Comparison of ENCODE assay signal across 8 cellular contexts in genomic region chr10:73744690-73744994, GRCh38. TPM values are rescaled to one million over a fixed set of nuclear protein-coding genes. Genes with fewer than 3 reads are reported as not detected.
DNase-seq lines count a peak whose midpoint lies in the region; ATAC-seq and TF ChIP-seq lines count a peak whose summit lies in the region.

No MANE protein-coding gene starts in this region.

- peak overlapping the region; percentile 89 for H2AFZ ChIP-seq in IMR-90 (replicated peaks; ENCODE audit: low read length, poor library complexity)

- no peak for TF ChIP-seq POLR2A in IMR-90 (IDR thresholded peaks at IDR 0.05; ENCODE audit: low read depth, low read length)

- H4K91ac ChIP-seq in IMR-90 (ENCODE audit: insufficient read depth, low read depth, low read length) = peak overlapping the region; percentile 70

- ATAC-seq in GM21576 (IDR thresholded peaks at IDR 0.05; ENCODE audit: unreplicated experiment) (peak; percentile 20), IMR-90 (ENCODE audit: low read depth) (peak; percentile 70), GM19467 (IDR thresholded peaks at IDR 0.05; ENCODE audit: unreplicated experiment) (no peak)
- ATAC-seq in stimulated activated naive CD8-positive, alpha-beta T cell treated with anti-CD3 and anti-CD28 coated beads, Interleukin-15, amount 100 ng/mL, for 72 hours = peak; percentile 53

- intact Hi-C loops in IMR-90 (cut with micrococcal nuclease) = loop anchor here (1.0 to 10.0 kb wide), 3 partner anchors 28 to 220 kb away; a partner anchor contains a TSS
- intact Hi-C loops in dorsolateral prefrontal cortex (cut with DNase I) = loop anchor here (2.0 to 5.0 kb wide), 3 partner anchors 26 to 43 kb away; partner anchors contain the start of genes CHCHD1 (in 1 of the 2) and ZSWIM8 (in 1 of the 2)

- peaks cover 47% of the 10 kb centered on the region for H3K4me1 Mint-ChIP-seq in stimulated activated naive CD8-positive, alpha-beta T cell treated with anti-CD3 and anti-CD28 coated beads, Interleukin-15, amount 100 ng/mL, for 72 hours

- POLR2A ChIA-PET in IMR-90 (lab: Charles Lee; ENCODE audit: unreplicated experiment) = interaction anchor here (0.7 kb wide), 1 partner anchor 37 kb away, joined by 4 read pairs; the partner anchor contains the start of gene CHCHD1

- H4K5ac ChIP-seq in IMR-90 (ENCODE audit: low read depth, low read length) = peak overlapping the region; percentile 17

- H3K36me3 ChIP-seq in IMR-90 (ENCODE audit: control insufficient read depth, insufficient read depth, low read length) (peaks cover 10% of the 10 kb centered on the region), mesodermal cell (ENCODE audit: control insufficient read depth, insufficient read depth, low read length) (peaks cover 45% of the 10 kb centered on the region)

- H3K23ac ChIP-seq in IMR-90 (ENCODE audit: low read depth, low read length) = peak overlapping the region; percentile 54; the same call in 1 of the 2 replicates

- H3K4me1 ChIP-seq in IMR-90 (ENCODE audit: control insufficient read depth, insufficient read depth, low read length) = peaks cover 2% of the 10 kb centered on the region; the same call in 1 of the 2 replicates
- peaks cover 5% of the 10 kb centered on the region for H3K4me1 ChIP-seq in mesodermal cell (ENCODE audit: control insufficient read depth, insufficient read depth, low read length, poor library complexity, severe bottlenecking)

- DNase-seq in Daoy (ENCODE audit: low read depth) (peak; percentile 53), IMR-90 (peak; percentile 58), dorsolateral prefrontal cortex (peak in 3 of 10 donors; percentile 21 to 50 (median 30))
- peak; percentile 46 to 57 for DNase-seq in stimulated activated naive CD8-positive, alpha-beta T cell treated with anti-CD3 and anti-CD28 coated beads, Interleukin-15, amount 100 ng/mL, for 72 hours

- peak overlapping the region; percentile 100 for H3K27ac Mint-ChIP-seq in stimulated activated naive CD8-positive, alpha-beta T cell treated with anti-CD3 and anti-CD28 coated beads, Interleukin-15, amount 100 ng/mL, for 72 hours

- H2BK15ac ChIP-seq in IMR-90 (ENCODE audit: low read depth, low read length) = no peak overlapping the region

- H3K4me3 Mint-ChIP-seq in stimulated activated naive CD8-positive, alpha-beta T cell treated with anti-CD3 and anti-CD28 coated beads, Interleukin-15, amount 100 ng/mL, for 72 hours = peak overlapping the region; percentile 97 to 98

- H3K14ac ChIP-seq in IMR-90 (replicated peaks; ENCODE audit: low read depth, low read length) = peak overlapping the region; percentile 82

- no peak for TF ChIP-seq RAD21 in IMR-90 (IDR thresholded peaks at IDR 0.05; ENCODE audit: low read length)

- H3K27ac ChIP-seq in IMR-90 (ENCODE audit: insufficient read depth, low read length) (peak overlapping the region; percentile 95), dorsolateral prefrontal cortex (peak overlapping the region in 56 of 59 donors; percentile 79 to 100 (median 96)), mesodermal cell (ENCODE audit: low read depth, low read length, severe bottlenecking) (peak overlapping the region; percentile 99)

- peak overlapping the region; percentile 100 for H3K4me2 ChIP-seq in IMR-90 (ENCODE audit: low read depth, low read length)

- H3K27me3 ChIP-seq in IMR-90 (ENCODE audit: control insufficient read depth, insufficient read depth, low read length) = no peaks in the 10 kb centered on the region
- no peaks in the 10 kb centered on the region for H3K27me3 ChIP-seq in dorsolateral prefrontal cortex

- CTCF ChIA-PET in IMR-90 (lab: Yijun Ruan, JAX) = interaction anchor here (1.8 kb wide), 1 partner anchor 21 kb away, joined by 4 read pairs; no protein-coding TSS in a partner anchor

- H4K8ac ChIP-seq in IMR-90 (ENCODE audit: low read depth in 2 of 2, low read length in 2 of 2) = peak overlapping the region; percentile 85 to 95

- H3K18ac ChIP-seq in IMR-90 (ENCODE audit: low read depth, low read length) = peak overlapping the region; percentile 4; the same call in 1 of the 2 replicates

- peak overlapping the region; percentile 83 for H3K4ac ChIP-seq in IMR-90 (ENCODE audit: low read depth, low read length)

- BruUV-seq in IMR-90 (replicated peaks; lab: Mats Ljungman, UMichigan) = TSS peak; percentile 36

- peak overlapping the region; percentile 61 for H2BK5ac ChIP-seq in IMR-90 (ENCODE audit: low read depth, low read length, poor library complexity, severe bottlenecking)

- peak overlapping the region; percentile 78 for H3K56ac ChIP-seq in IMR-90 (ENCODE audit: extremely low read depth, insufficient read depth, low read length)

- H4K20me1 ChIP-seq in IMR-90 (ENCODE audit: insufficient read depth, low read length) = peaks cover 7% of the 10 kb centered on the region; the same call in 1 of the 2 replicates

- H3K9me1 ChIP-seq in IMR-90 (ENCODE audit: insufficient read depth, low read length) = peaks cover 3% of the 10 kb centered on the region; the same call in 1 of the 2 replicates

- H3K9me3 ChIP-seq in IMR-90 (ENCODE audit: control insufficient read depth, insufficient read depth, low read length) (no peaks in the 10 kb centered on the region), mesodermal cell (ENCODE audit: control insufficient read depth, low read length) (no peaks in the 10 kb centered on the region)

- dilution Hi-C loops in IMR-90 (cut with HindIII; ENCODE audit: low sequenced_read_pairs, unreplicated experiment) = no loop called here

- H3K4me3 ChIP-seq in IMR-90 (ENCODE audit: insufficient read depth, low read depth, low read length) (peak overlapping the region; percentile 86), WI38 (ENCODE audit: low read depth, low read length) (peak overlapping the region; percentile 98), dorsolateral prefrontal cortex (peak overlapping the region; percentile 55 to 100 (median 94)), mesodermal cell (ENCODE audit: extremely low read depth, insufficient read depth, low read length, poor library complexity, severe bottlenecking) (peak overlapping the region; percentile 94)

- 0% methylated on average over 2 of the region's 9 CpGs; no CpG with 5 or more reads in 1 of the 2 experiments for WGBS in IMR-90 (ENCODE audit: extremely low coverage in 2 of 2, insufficient read length in 1 of 2), 2 experiments
- WGBS in mesodermal cell (ENCODE audit: insufficient coverage in 2 of 2), 2 experiments = 0% methylated on average over 3 to 5 of the region's 9 CpGs

- H2BK120ac ChIP-seq in IMR-90 (ENCODE audit: low read depth, low read length) = peak overlapping the region; percentile 40; the same call in 1 of the 2 replicates

- peak overlapping the region; percentile 65 for H2AK5ac ChIP-seq in IMR-90 (ENCODE audit: low read depth, low read length)

- in situ Hi-C loops in IMR-90 (cut with MboI; ENCODE audit: low sequenced_read_pairs) = no loop called here

- no peak for TF ChIP-seq CTCF in IMR-90 (conservative IDR thresholded peaks at IDR 0.05; ENCODE audit: low read depth, low read length)
- TF ChIP-seq CTCF in WI38 (IDR thresholded peaks at IDR 0.05; ENCODE audit: low read depth, low read length) = no peak
- no peak for TF ChIP-seq CTCF in dorsolateral prefrontal cortex (IDR thresholded peaks at IDR 0.05 in 54 of 56, conservative IDR thresholded peaks at IDR 0.05 in 2 of 56; ENCODE audit: low read depth in 1 of 56, partially characterized antibody in 56 of 56)

- H2AK9ac ChIP-seq in IMR-90 (replicated peaks; ENCODE audit: low read depth, low read length, poor library complexity) = peak overlapping the region; percentile 99

- peaks cover 25 to 67% of the 10 kb centered on the region in 2 experiments for H3K79me1 ChIP-seq in IMR-90 (ENCODE audit: low read depth in 1 of 2, low read length in 2 of 2)

- H2BK20ac ChIP-seq in IMR-90 (ENCODE audit: low read depth, low read length) = no peak overlapping the region

- no peaks in the 10 kb centered on the region for H3K27me3 Mint-ChIP-seq in stimulated activated naive CD8-positive, alpha-beta T cell treated with anti-CD3 and anti-CD28 coated beads, Interleukin-15, amount 100 ng/mL, for 72 hours

- no peaks in the 10 kb centered on the region for H3K9me3 Mint-ChIP-seq in stimulated activated naive CD8-positive, alpha-beta T cell treated with anti-CD3 and anti-CD28 coated beads, Interleukin-15, amount 100 ng/mL, for 72 hours

- H3K9ac ChIP-seq in IMR-90 (ENCODE audit: low read depth, low read length) = peak overlapping the region; percentile 86

TF ChIP-seq in IMR-90, 13 proteins besides CTCF, POLR2A, EP300 and RAD21 (continues in another document):
- TF ChIP-seq NFE2L2 (IDR thresholded peaks at IDR 0.05; ENCODE audit: low read depth, low read length) = no peak

RNA-seq across cellular contexts. Expression of gene SEC24C, which starts 0.5 kb away (rescaled TPM):
- total RNA-seq in Daoy (2014; rRNA removed; shearing (Covaris generic)) = 30.2 and 40.3 TPM in 2 replicates
- total RNA-seq in IMR-90 (2012; rRNA removed) = 66.4 and 74.2 TPM in 2 replicates
- polyA plus RNA-seq in IMR-90 (2012; rRNA removed) = 84.2 and 88.9 TPM in 2 replicates
- polyA plus RNA-seq in IMR-90 (2012; cell fraction: cytosol; rRNA removed) = 40.7 and 47.2 TPM in 2 replicates
- polyA plus RNA-seq in IMR-90 (2012; cell fraction: nucleus; rRNA removed; ENCODE audit: low replicate concordance) = 163 and 208 TPM in 2 replicates
- 10 to 100 TPM; 55.3 to 85.9 (median 67.1) TPM for total RNA-seq in dorsolateral prefrontal cortex
- polyA plus RNA-seq in mesodermal cell (2013, experiment 1 of 2) = 81.1 TPM
- 68.9 TPM for polyA plus RNA-seq in mesodermal cell (2013, experiment 2 of 2)

RNA-seq across cellular contexts. Expression of gene CHCHD1, which starts 37.2 kb away (rescaled TPM):
- 31.0 and 32.3 TPM in 2 replicates for total RNA-seq in Daoy (2014; rRNA removed; shearing (Covaris generic))
- total RNA-seq in IMR-90 (2012; rRNA removed) = 11.5 and 13.9 TPM in 2 replicates
- polyA plus RNA-seq in IMR-90 (2012; rRNA removed) = 21.0 and 24.9 TPM in 2 replicates
- 25.6 and 36.2 TPM in 2 replicates for polyA plus RNA-seq in IMR-90 (2012; cell fraction: cytosol; rRNA removed)
- polyA plus RNA-seq in IMR-90 (2012; cell fraction: nucleus; rRNA removed; ENCODE audit: low replicate concordance) = 5.7 and 15.2 TPM in 2 replicates
- total RNA-seq in dorsolateral prefrontal cortex = 10 to 100 TPM; 10.3 to 24.7 (median 16.6) TPM
- polyA plus RNA-seq in mesodermal cell (2013, experiment 1 of 2) = 83.9 TPM
- 76.2 TPM for polyA plus RNA-seq in mesodermal cell (2013, experiment 2 of 2)

RNA-seq across cellular contexts. Expression of gene ZSWIM8, which starts 40.8 kb away (rescaled TPM):
- 26.8 and 27.1 TPM in 2 replicates for total RNA-seq in Daoy (2014; rRNA removed; shearing (Covaris generic))
- total RNA-seq in IMR-90 (2012; rRNA removed) (16.8 and 16.9 TPM in 2 replicates), dorsolateral prefrontal cortex (100 to 1,000 TPM in 114 of 120 experiments, 10 to 100 TPM in 6; 83.0 to 208 (median 131) TPM)
- polyA plus RNA-seq in IMR-90 (2012; rRNA removed) = 103 and 119 TPM in 2 replicates
- polyA plus RNA-seq in IMR-90 (2012; cell fraction: cytosol; rRNA removed) = 27.6 and 89.3 TPM in 2 replicates
- polyA plus RNA-seq in IMR-90 (2012; cell fraction: nucleus; rRNA removed; ENCODE audit: low replicate concordance) = 319 and 862 TPM in 2 replicates
- polyA plus RNA-seq in mesodermal cell (2013, experiment 1 of 2) = 87.3 TPM
- 78.3 TPM for polyA plus RNA-seq in mesodermal cell (2013, experiment 2 of 2)

RNA-seq across cellular contexts. Expression of gene AGAP5, which starts 46.7 kb away (rescaled TPM):
- total RNA-seq in Daoy (2014; rRNA removed; shearing (Covaris generic)) = 1.1 and 1.8 TPM in 2 replicates
- total RNA-seq in IMR-90 (2012; rRNA removed) (1.4 and 1.8 TPM in 2 replicates), dorsolateral prefrontal cortex (10 to 100 TPM in 90 of 120 experiments, 1 to 10 TPM in 30; 5.2 to 20.2 (median 11.8) TPM)
- polyA plus RNA-seq in IMR-90 (2012; rRNA removed) = 4.1 TPM in 2 replicates
- 1.2 and 1.5 TPM in 2 replicates for polyA plus RNA-seq in IMR-90 (2012; cell fraction: cytosol; rRNA removed)
- polyA plus RNA-seq in IMR-90 (2012; cell fraction: nucleus; rRNA removed; ENCODE audit: low replicate concordance) = 32.0 and 39.3 TPM in 2 replicates
- 4.9 TPM for polyA plus RNA-seq in mesodermal cell (2013, experiment 1 of 2)
- 3.5 TPM for polyA plus RNA-seq in mesodermal cell (2013, experiment 2 of 2)
